11 cellular contexts compared by ENCODE assay signal in the genomic region with DNA sequence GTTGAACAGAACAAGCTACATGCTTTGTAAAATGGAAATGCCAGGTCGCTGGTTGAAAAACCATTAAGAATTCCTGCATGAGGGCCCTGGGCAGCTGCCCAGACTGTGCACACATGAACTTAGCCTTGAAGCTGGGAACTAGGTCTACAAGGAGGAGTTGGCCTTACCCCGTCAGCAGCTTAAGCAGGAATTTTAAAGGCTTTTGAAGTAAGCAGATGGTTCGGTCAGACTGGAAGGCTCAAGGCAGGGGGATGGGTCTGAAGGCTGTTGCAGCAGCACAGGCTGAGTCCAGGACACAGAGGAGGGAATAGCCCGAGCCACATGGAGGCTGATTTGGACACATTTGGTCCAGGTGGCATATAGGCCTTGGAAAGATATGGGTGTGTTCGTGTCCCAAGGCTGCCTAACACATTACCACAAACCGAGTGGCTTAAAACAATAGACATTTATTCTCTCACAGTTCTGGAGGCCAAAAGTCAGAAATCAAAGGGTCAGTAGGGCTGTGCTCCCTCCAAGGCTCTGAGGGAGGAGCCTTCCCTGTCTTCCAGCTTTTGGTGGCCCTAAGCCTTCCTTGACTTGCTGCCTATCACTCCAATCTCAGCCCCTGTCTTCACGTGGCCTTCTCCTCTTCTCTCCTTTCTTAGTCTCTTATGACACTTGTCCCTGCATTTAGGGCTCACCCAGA. TPM values are rescaled to one million over a fixed set of nuclear protein-coding genes. Genes with fewer than 3 reads are reported as not detected.
DNase-seq lines count a peak whose midpoint lies in the region; ATAC-seq, FAIRE-seq and TF ChIP-seq lines count a peak whose summit lies in the region.
"Had no signal": no experiment of that assay in that cellular context is flagged by ENCODE, and none has a peak within 500 bp of the region (broad histone marks: within the 10 kb centered on the region; RNA-seq: fewer than 3 reads in every experiment).

No MANE protein-coding gene starts in this region.

- H3K4me1 ChIP-seq in A549 (peaks cover 71% of the 10 kb centered on the region), lower lobe of right lung (peaks cover 15% of the 10 kb centered on the region)

- no peak for FAIRE-seq in A549 (lab: Jason Lieb, UNC)

- H3K4me3 ChIP-seq in A549: no peak overlapping the region
- no peak overlapping the region for H3K4me3 ChIP-seq in lower lobe of right lung
- H3K4me3 ChIP-seq: ovary had no signal

- ATAC-seq in A549 (peak in 1 of 2 experiments; percentile 5; a peak in 3 of 6 replicates), lower lobe of right lung (peak; percentile 80), HG03025 (IDR thresholded peaks at IDR 0.05; ENCODE audit: low FRiP score, unreplicated experiment) (no peak), HG02571 (IDR thresholded peaks at IDR 0.05; ENCODE audit: unreplicated experiment) (no peak)

- TF ChIP-seq EP300 in A549 (IDR thresholded peaks at IDR 0.05): no peak

- peaks cover 6% of the 10 kb centered on the region for H3K27me3 ChIP-seq in lower lobe of right lung (ENCODE audit: low read depth)
- H3K27me3 ChIP-seq: ovary had no signal

- DNase-seq in A549 (ENCODE audit: low read depth in 1 of 2, low spot score in 1 of 2) (no peak), H4 (ENCODE audit: low spot score) (peak; percentile 72), astrocyte of the hippocampus (ENCODE audit: low read depth, low spot score) (peak; percentile 94), lower lobe of right lung (no peak), SW 1271 (lab: John Stamatoyannopoulos, UW) (no peak), GM03348 (ENCODE audit: low spot score) (no peak)
- DNase-seq: activated effector memory CD4-positive, alpha-beta T cell treated with anti-CD3 and anti-CD28 coated beads, Interleukin-2, amount 50 U/mL, for 16 hours; CD4-positive, alpha-beta memory T cell had no signal

- peak overlapping the region; percentile 50 for H3K4me2 ChIP-seq in A549

- intact Hi-C loops in lower lobe of right lung (cut with DNase I): no loop called here

- no peaks in the 10 kb centered on the region for H3K36me3 ChIP-seq in lower lobe of right lung
- H3K36me3 ChIP-seq: ovary had no signal

- POLR2A ChIA-PET in A549 (lab: Yijun Ruan, JAX): interaction anchor here (0.6 to 2.5 kb wide), 7 partner anchors 11 to 151 kb away, joined by 4 to 10 read pairs (median 7); no protein-coding TSS in a partner anchor

- WGBS in A549 (ENCODE audit: missing lambda C conversion rate): 37% methylated on average over 7 of the region's 7 CpGs

- H3K9me3 ChIP-seq in A549 (no peaks in the 10 kb centered on the region), lower lobe of right lung (no peaks in the 10 kb centered on the region)
- H3K9me3 ChIP-seq: ovary had no signal

- TF ChIP-seq POLR2A in A549 (IDR thresholded peaks at IDR 0.05; ENCODE audit: low read length): no peak

- CTCF ChIA-PET in A549 (lab: Yijun Ruan, JAX): interaction anchor here (0.9 to 2.6 kb wide), 6 partner anchors 8 to 126 kb away, joined by 3 to 9 read pairs (median 3); no protein-coding TSS in a partner anchor

- no peak for TF ChIP-seq CTCF in A549 (IDR thresholded peaks at IDR 0.05)
- no peak for TF ChIP-seq CTCF in lower lobe of right lung (IDR thresholded peaks at IDR 0.05)

- H3K27ac ChIP-seq in A549: peak overlapping the region; percentile 99 to 100
- peak overlapping the region; percentile 21 for H3K27ac ChIP-seq in lower lobe of right lung
- H3K27ac ChIP-seq: ovary had no signal

- no peak for TF ChIP-seq RAD21 in A549 (conservative IDR thresholded peaks at IDR 0.05 in 1 of 2, IDR thresholded peaks at IDR 0.05 in 1 of 2)

TF ChIP-seq in A549, 52 proteins besides CTCF, POLR2A, EP300 and RAD21:
- no peak for TF ChIP-seq ZSCAN20 (CRISPR knock-in tag; IDR thresholded peaks at IDR 0.05)
- TF ChIP-seq JUN (IDR thresholded peaks at IDR 0.05): no peak
- no peak for TF ChIP-seq POLR2AphosphoS2 (conservative IDR thresholded peaks at IDR 0.05; ENCODE audit: low read length)
- no peak for TF ChIP-seq CHD2 (IDR thresholded peaks at IDR 0.05; ENCODE audit: low read length, partially characterized antibody)
- TF ChIP-seq CBX2 (IDR thresholded peaks at IDR 0.05; ENCODE audit: borderline replicate concordance, low read depth): no peak
- no peak for TF ChIP-seq ZNF302 (CRISPR knock-in tag; IDR thresholded peaks at IDR 0.05)
- TF ChIP-seq ATOH8 (CRISPR knock-in tag; IDR thresholded peaks at IDR 0.05; ENCODE audit: low read depth): no peak
- no peak for TF ChIP-seq EHF (CRISPR knock-in tag; IDR thresholded peaks at IDR 0.05)

RNA-seq across cellular contexts. Expression of gene LIF, which starts 11.6 kb away (rescaled TPM):
- polyA plus RNA-seq in A549 (2011; rRNA removed) (54.5 and 64.7 TPM in 2 replicates), A549 (2017; fragmentation: RNase III; extraction: RNeasy Plus Mini Kit Qiagen cat#74134 plus additional on column Dnase treatment) (40.7 to 49.3 TPM (median 44.3 TPM) in 3 replicates)
- 53.0 and 70.6 TPM in 2 replicates for polyA plus RNA-seq in A549 (2012; cell fraction: cytosol; rRNA removed)
- 279 and 384 TPM in 2 replicates for polyA plus RNA-seq in A549 (2012; cell fraction: nucleus; rRNA removed)
- polyA minus RNA-seq in A549 (2011; rRNA and poly(A)+ RNA removed): 62.7 and 126 TPM in 2 replicates
- 2.2 and 3.9 TPM in 2 replicates for total RNA-seq in H4 (2014; rRNA removed; shearing (Covaris generic))
- total RNA-seq in lower lobe of right lung: 3.1 TPM
- polyA plus RNA-seq: CD4-positive, alpha-beta memory T cell had no signal

RNA-seq across cellular contexts. Expression of gene OSM, which starts 31.7 kb away (rescaled TPM):
- polyA plus RNA-seq in A549 (2011; rRNA removed) (not detected in 2 replicates), A549 (2017; fragmentation: RNase III; extraction: RNeasy Plus Mini Kit Qiagen cat#74134 plus additional on column Dnase treatment) (not detected in 3 replicates)
- 0.03 and 0.09 TPM in 2 replicates for polyA plus RNA-seq in A549 (2012; cell fraction: cytosol; rRNA removed)
- polyA plus RNA-seq in A549 (2012; cell fraction: nucleus; rRNA removed): 0.47 and 0.49 TPM in 2 replicates
- polyA minus RNA-seq in A549 (2011; rRNA and poly(A)+ RNA removed): not detected in 2 replicates
- not detected in 2 replicates for total RNA-seq in H4 (2014; rRNA removed; shearing (Covaris generic))
- total RNA-seq in lower lobe of right lung: 1.1 TPM

RNA-seq across cellular contexts. Expression of gene CASTOR1, which starts 54.4 kb away (rescaled TPM):
- polyA plus RNA-seq in A549 (2011; rRNA removed): 11.3 and 12.2 TPM in 2 replicates
- polyA plus RNA-seq in A549 (2012; cell fraction: cytosol; rRNA removed): 15.9 and 17.8 TPM in 2 replicates
- 32.2 and 52.9 TPM in 2 replicates for polyA plus RNA-seq in A549 (2012; cell fraction: nucleus; rRNA removed)
- 4.7 to 6.6 TPM (median 5.5 TPM) in 3 replicates for polyA plus RNA-seq in A549 (2017; fragmentation: RNase III; extraction: RNeasy Plus Mini Kit Qiagen cat#74134 plus additional on column Dnase treatment)
- polyA minus RNA-seq in A549 (2011; rRNA and poly(A)+ RNA removed): 6.0 and 9.2 TPM in 2 replicates
- total RNA-seq in H4 (2014; rRNA removed; shearing (Covaris generic)): 2.9 and 6.6 TPM in 2 replicates
- 16.2 TPM for total RNA-seq in lower lobe of right lung

Comparison
In these comparisons a context has a peak if more than half of its experiments do, and no peak if none do; other contexts are left out.
1. ATAC-seq: peak in lower lobe of right lung (2 of 2); none in HG03025 (single experiment) and HG02571 (single experiment).
2. DNase-seq: peak in H4 (single experiment) and astrocyte of the hippocampus (single experiment); none in A549 (0 of 2), lower lobe of right lung (single experiment), SW 1271 (0 of 2) and GM03348 (single experiment).